In genomic region chr16:87909203-87909935, GRCh38 we compare ENCODE assay signal across 8 cellular contexts. TPM values are rescaled to one million over a fixed set of nuclear protein-coding genes. Genes with fewer than 3 reads are reported as not detected.
DNase-seq lines count a peak whose midpoint lies in the region; ATAC-seq and TF ChIP-seq lines count a peak whose summit lies in the region.
"Not testable (repeated sequence)": the region's sequence is repeated elsewhere in the genome, so short reads cannot be mapped to it uniquely, and the experiment has no call there.

No MANE protein-coding gene starts in this region.

- not testable (repeated sequence) for H3K4me3 ChIP-seq in GM12865 (ENCODE audit: low read depth, low read length); parathyroid adenoma (ENCODE audit: low read depth, low read length); transverse colon

- TF ChIP-seq POLR2A in transverse colon (IDR thresholded peaks at IDR 0.05): not testable (repeated sequence)

- H3K9me3 ChIP-seq in parathyroid adenoma (ENCODE audit: control insufficient read depth, low read length); transverse colon: not testable (repeated sequence)

- ATAC-seq in HG02588 (IDR thresholded peaks at IDR 0.05; ENCODE audit: unreplicated experiment) (peak; percentile 68), Right ventricle myocardium inferior (peak; percentile 30)
- ATAC-seq in activated naive CD4-positive, alpha-beta T cell treated with anti-CD3 and anti-CD28 coated beads, Interleukin-2, amount 50 U/mL, for 72 hours: peak; percentile 91 to 97

- TF ChIP-seq CTCF in GM12865 (IDR thresholded peaks at IDR 0.05; ENCODE audit: insufficient read depth, low read depth, low read length, missing control alignments) (peak; percentile 86), parathyroid adenoma (IDR thresholded peaks at IDR 0.05) (peak; percentile 72), transverse colon (IDR thresholded peaks at IDR 0.05) (peak; percentile 81 to 93 (median 87))

- TF ChIP-seq EP300 in transverse colon (IDR thresholded peaks at IDR 0.05; ENCODE audit: low read depth): not testable (repeated sequence)

- H3K27ac Mint-ChIP-seq in activated naive CD4-positive, alpha-beta T cell treated with anti-CD3 and anti-CD28 coated beads, Interleukin-2, amount 50 U/mL, for 72 hours: peak overlapping the region; percentile 82 to 90

- intact Hi-C loops in Right ventricle myocardium inferior (cut with DNase I); transverse colon (cut with DNase I; ENCODE audit: low total_unique reads): not testable (repeated sequence)

- not testable (repeated sequence) for H3K27ac ChIP-seq in parathyroid adenoma, transverse colon

- not testable (repeated sequence) for H3K4me1 ChIP-seq in parathyroid adenoma, transverse colon

- H3K36me3 Mint-ChIP-seq in activated naive CD4-positive, alpha-beta T cell treated with anti-CD3 and anti-CD28 coated beads, Interleukin-2, amount 50 U/mL, for 72 hours: not testable (repeated sequence)

- H3K27me3 ChIP-seq in parathyroid adenoma (ENCODE audit: control insufficient read depth, insufficient read depth, low read length): not testable (repeated sequence)
- peaks cover 17% of the 10 kb centered on the region for H3K27me3 ChIP-seq in transverse colon

- WGBS in transverse colon (ENCODE audit: low coverage in 1 of 2), 2 donors: 36 to 97% methylated on average over 5 to 36 of the region's 36 CpGs

- not testable (repeated sequence) for H3K79me2 ChIP-seq in parathyroid adenoma

- not testable (repeated sequence) for H3K9me3 Mint-ChIP-seq in activated naive CD4-positive, alpha-beta T cell treated with anti-CD3 and anti-CD28 coated beads, Interleukin-2, amount 50 U/mL, for 72 hours

- not testable (repeated sequence) for H3K9ac ChIP-seq in parathyroid adenoma

- not testable (repeated sequence) for H2AFZ ChIP-seq in parathyroid adenoma

- DNase-seq in GM12865 (ENCODE audit: low read depth): peak; percentile 92
- peak; percentile 59 for DNase-seq in NCI-H1092 treated with DMSO at 0.1 percent for 48 hours (lab: John Stamatoyannopoulos, UW)
- DNase-seq in T-helper 1 cell: peak; percentile 46 to 84 (median 61)
- DNase-seq in activated naive CD4-positive, alpha-beta T cell treated with anti-CD3 and anti-CD28 coated beads, Interleukin-2, amount 50 U/mL, for 72 hours (ENCODE audit: low spot score in 2 of 2): peak; percentile 89 to 96
- peak; percentile 88 for DNase-seq in Right ventricle myocardium inferior (ENCODE audit: missing footprints)
- DNase-seq in transverse colon: peak; percentile 85

- not testable (repeated sequence) for H3K4me2 ChIP-seq in parathyroid adenoma (ENCODE audit: low read length)

- H3K36me3 ChIP-seq in parathyroid adenoma (ENCODE audit: control insufficient read depth, insufficient read depth, low read length); transverse colon: not testable (repeated sequence)

- in situ Hi-C loops in transverse colon (cut with MboI; ENCODE audit: low pct_ligation_motif_present in 1 of 4, low pct_unique_long_range_greater_than_20kb in 1 of 4, low sequenced_read_pairs in 3 of 4): loop anchor here in 2 of 4 donors (10.0 to 25.0 kb wide), 2 partner anchors 122 to 125 kb away; no protein-coding TSS in a partner anchor

RNA-seq across cellular contexts. Expression of gene CA5A, which starts 27.0 kb away (rescaled TPM):
- total RNA-seq in activated naive CD4-positive, alpha-beta T cell treated with anti-CD3 and anti-CD28 coated beads, Interleukin-2, amount 50 U/mL, for 72 hours: not detected
- total RNA-seq in Right ventricle myocardium inferior (not detected), transverse colon (not detected)

RNA-seq across cellular contexts. Expression of gene SLC7A5, which starts 40.1 kb away (rescaled TPM):
- total RNA-seq in activated naive CD4-positive, alpha-beta T cell treated with anti-CD3 and anti-CD28 coated beads, Interleukin-2, amount 50 U/mL, for 72 hours: 100 to 1,000 TPM; 112 to 197 TPM
- total RNA-seq in Right ventricle myocardium inferior (3.3 TPM), transverse colon (1 to 10 TPM; 2.7 to 7.0 (median 5.7) TPM)

RNA-seq across cellular contexts. Expression of gene BANP, which starts 41.9 kb away (rescaled TPM):
- 10 to 100 TPM; 44.6 to 46.8 TPM for total RNA-seq in activated naive CD4-positive, alpha-beta T cell treated with anti-CD3 and anti-CD28 coated beads, Interleukin-2, amount 50 U/mL, for 72 hours
- total RNA-seq in Right ventricle myocardium inferior: 12.8 TPM
- 10 to 100 TPM; 15.3 to 25.1 (median 18.7) TPM for total RNA-seq in transverse colon

Comparison
In these comparisons a context has a peak if more than half of its experiments do, and no peak if none do; other contexts are left out.
1. ATAC-seq: peak in every context shown above with its lines; median percentile 94 in activated naive CD4-positive, alpha-beta T cell treated with anti-CD3 and anti-CD28 coated beads, Interleukin-2, amount 50 U/mL, for 72 hours; 68 in HG02588; 30 in Right ventricle myocardium inferior.
2. RNA of gene SLC7A5, which starts 40.1 kb away (total RNA-seq): 112 to 197 TPM in activated naive CD4-positive, alpha-beta T cell treated with anti-CD3 and anti-CD28 coated beads, Interleukin-2, amount 50 U/mL, for 72 hours; 2.7 to 7.0 TPM in transverse colon and 3.3 TPM in Right ventricle myocardium inferior (single experiment); every median in the first group is over 10 times any median in the second.
3. Peak in every context shown above with its lines, with median percentiles within 50 percentile points of each other: DNase-seq and CTCF ChIP-seq.